In the genomic region with DNA sequence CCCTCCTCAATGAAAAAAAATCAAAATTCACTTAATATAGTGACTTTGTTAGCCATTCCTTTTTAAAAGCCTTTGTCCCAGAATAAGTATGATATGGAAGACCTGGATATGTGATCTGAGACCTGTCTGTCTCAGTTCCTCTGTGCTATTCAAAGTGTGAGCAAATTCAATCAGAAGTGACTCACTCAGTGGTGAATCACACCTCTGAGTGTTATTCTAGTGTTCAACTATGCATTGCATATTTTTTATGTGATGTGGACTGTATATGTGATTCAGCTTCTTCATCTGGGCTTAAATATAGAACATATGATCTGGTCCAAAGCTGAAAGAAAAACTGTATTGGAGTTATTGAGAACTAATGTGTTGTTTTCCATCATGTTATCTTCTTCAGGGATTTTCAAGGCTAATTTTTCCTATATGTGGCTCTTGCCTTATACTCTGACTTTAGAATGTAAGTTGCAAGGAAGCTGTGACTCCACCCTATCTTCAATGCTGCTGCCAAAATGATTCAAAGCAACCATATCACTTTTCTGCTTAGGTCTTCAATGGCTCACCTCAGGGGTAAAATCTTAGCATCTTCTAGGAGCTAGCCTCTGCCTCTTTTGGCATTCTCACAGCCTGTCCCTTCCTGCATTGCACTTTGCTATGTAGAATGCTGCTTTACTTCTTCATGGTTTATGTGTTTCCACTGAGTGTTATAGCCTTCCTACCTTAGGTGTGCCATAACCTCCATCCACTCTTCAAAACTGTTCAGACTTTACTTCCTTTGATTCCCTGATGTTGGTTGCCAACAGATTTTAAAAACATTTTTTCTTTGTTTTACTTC, we compare ENCODE assay signal across 1 cellular context.
TF ChIP-seq lines count a peak whose summit lies in the region.

No MANE protein-coding gene starts in this region.

TF ChIP-seq in HEK293, 187 proteins besides CTCF, POLR2A, EP300 and RAD21 (continued from another document):
- TF ChIP-seq, protein P1, sequence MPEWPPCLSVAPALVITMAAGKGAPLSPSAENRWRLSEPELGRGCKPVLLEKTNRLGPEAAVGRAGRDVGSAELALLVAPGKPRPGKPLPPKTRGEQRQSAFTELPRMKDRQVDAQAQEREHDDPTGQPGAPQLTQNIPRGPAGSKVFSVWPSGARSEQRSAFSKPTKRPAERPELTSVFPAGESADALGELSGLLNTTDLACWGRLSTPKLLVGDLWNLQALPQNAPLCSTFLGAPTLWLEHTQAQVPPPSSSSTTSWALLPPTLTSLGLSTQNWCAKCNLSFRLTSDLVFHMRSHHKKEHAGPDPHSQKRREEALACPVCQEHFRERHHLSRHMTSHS (tag by site-specific recombination; IDR thresholded peaks at IDR 0.05): no peak
- TF ChIP-seq, protein P2, sequence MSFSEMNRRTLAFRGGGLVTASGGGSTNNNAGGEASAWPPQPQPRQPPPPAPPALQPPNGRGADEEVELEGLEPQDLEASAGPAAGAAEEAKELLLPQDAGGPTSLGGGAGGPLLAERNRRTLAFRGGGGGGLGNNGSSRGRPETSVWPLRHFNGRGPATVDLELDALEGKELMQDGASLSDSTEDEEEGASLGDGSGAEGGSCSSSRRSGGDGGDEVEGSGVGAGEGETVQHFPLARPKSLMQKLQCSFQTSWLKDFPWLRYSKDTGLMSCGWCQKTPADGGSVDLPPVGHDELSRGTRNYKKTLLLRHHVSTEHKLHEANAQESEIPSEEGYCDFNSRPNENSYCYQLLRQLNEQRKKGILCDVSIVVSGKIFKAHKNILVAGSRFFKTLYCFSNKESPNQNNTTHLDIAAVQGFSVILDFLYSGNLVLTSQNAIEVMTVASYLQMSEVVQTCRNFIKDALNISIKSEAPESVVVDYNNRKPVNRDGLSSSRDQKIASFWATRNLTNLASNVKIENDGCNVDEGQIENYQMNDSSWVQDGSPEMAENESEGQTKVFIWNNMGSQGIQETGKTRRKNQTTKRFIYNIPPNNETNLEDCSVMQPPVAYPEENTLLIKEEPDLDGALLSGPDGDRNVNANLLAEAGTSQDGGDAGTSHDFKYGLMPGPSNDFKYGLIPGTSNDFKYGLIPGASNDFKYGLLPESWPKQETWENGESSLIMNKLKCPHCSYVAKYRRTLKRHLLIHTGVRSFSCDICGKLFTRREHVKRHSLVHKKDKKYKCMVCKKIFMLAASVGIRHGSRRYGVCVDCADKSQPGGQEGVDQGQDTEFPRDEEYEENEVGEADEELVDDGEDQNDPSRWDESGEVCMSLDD (tag by site-specific recombination; IDR thresholded peaks at IDR 0.05): no peak
- no peak for TF ChIP-seq GLI2 (tag by site-specific recombination; IDR thresholded peaks at IDR 0.05; ENCODE audit: borderline replicate concordance, low read depth)
- TF ChIP-seq ZNF654 (tag by site-specific recombination; IDR thresholded peaks at IDR 0.05; ENCODE audit: low read depth): 0 out of 2 replicates have a peak, but pooled peaks have one; percentile 3
- TF ChIP-seq ZNF658 (tag by site-specific recombination; IDR thresholded peaks at IDR 0.05): no peak
- no peak for TF ChIP-seq ZNF776 (tag by site-specific recombination; IDR thresholded peaks at IDR 0.05; ENCODE audit: borderline replicate concordance)
- peak; percentile 62 for TF ChIP-seq ZNF600 (tag by site-specific recombination; IDR thresholded peaks at IDR 0.05)
- TF ChIP-seq ZNF350 (tag by site-specific recombination; IDR thresholded peaks at IDR 0.05): no peak
- TF ChIP-seq ZIC2 (tag by site-specific recombination; IDR thresholded peaks at IDR 0.05): no peak
- no peak for TF ChIP-seq WT1 (tag by site-specific recombination; IDR thresholded peaks at IDR 0.05)
- TF ChIP-seq ZXDB (tag by site-specific recombination; IDR thresholded peaks at IDR 0.05): no peak
- TF ChIP-seq GLIS1 (tag by site-specific recombination; IDR thresholded peaks at IDR 0.05): no peak
- TF ChIP-seq HOXA7 (CRISPR knock-in tag; IDR thresholded peaks at IDR 0.05; ENCODE audit: borderline replicate concordance): no peak
- TF ChIP-seq YY2 (tag by site-specific recombination; IDR thresholded peaks at IDR 0.05): no peak
- TF ChIP-seq ZNF157 (tag by site-specific recombination; IDR thresholded peaks at IDR 0.05): no peak
- TF ChIP-seq ZFP37 (tag by site-specific recombination; IDR thresholded peaks at IDR 0.05): no peak
- no peak for TF ChIP-seq ZNF138 (tag by site-specific recombination; IDR thresholded peaks at IDR 0.05; ENCODE audit: borderline replicate concordance)
- no peak for TF ChIP-seq ZNF433 (tag by site-specific recombination; IDR thresholded peaks at IDR 0.05; ENCODE audit: low read depth)
- TF ChIP-seq RBAK (tag by site-specific recombination; IDR thresholded peaks at IDR 0.05): no peak
- TF ChIP-seq ZNF223 (tag by site-specific recombination; IDR thresholded peaks at IDR 0.05): no peak
- TF ChIP-seq ZNF114 (tag by site-specific recombination; IDR thresholded peaks at IDR 0.05): no peak
- TF ChIP-seq ZNF324 (tag by site-specific recombination; IDR thresholded peaks at IDR 0.05): no peak
- TF ChIP-seq ZNF140 (tag by site-specific recombination; IDR thresholded peaks at IDR 0.05): no peak
- TF ChIP-seq ZNF610 (tag by site-specific recombination; IDR thresholded peaks at IDR 0.05; ENCODE audit: borderline replicate concordance): no peak
- no peak for TF ChIP-seq YY1 (tag by site-specific recombination; IDR thresholded peaks at IDR 0.05)
- TF ChIP-seq, protein P3, sequence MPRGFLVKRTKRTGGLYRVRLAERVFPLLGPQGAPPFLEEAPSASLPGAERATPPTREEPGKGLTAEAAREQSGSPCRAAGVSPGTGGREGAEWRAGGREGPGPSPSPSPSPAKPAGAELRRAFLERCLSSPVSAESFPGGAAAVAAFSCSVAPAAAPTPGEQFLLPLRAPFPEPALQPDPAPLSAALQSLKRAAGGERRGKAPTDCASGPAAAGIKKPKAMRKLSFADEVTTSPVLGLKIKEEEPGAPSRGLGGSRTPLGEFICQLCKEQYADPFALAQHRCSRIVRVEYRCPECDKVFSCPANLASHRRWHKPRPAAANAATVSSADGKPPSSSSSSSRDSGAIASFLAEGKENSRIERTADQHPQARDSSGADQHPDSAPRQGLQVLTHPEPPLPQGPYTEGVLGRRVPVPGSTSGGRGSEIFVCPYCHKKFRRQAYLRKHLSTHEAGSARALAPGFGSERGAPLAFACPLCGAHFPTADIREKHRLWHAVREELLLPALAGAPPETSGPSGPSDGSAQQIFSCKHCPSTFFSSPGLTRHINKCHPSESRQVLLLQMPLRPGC (tag by site-specific recombination; IDR thresholded peaks at IDR 0.05): peak; percentile 60; the same call in 1 of the 2 replicates
- no peak for TF ChIP-seq ZNF239 (tag by site-specific recombination; IDR thresholded peaks at IDR 0.05)
- TF ChIP-seq ZNF354C (tag by site-specific recombination; IDR thresholded peaks at IDR 0.05; ENCODE audit: borderline replicate concordance, low read depth): no peak
- no peak for TF ChIP-seq MEIS1 (CRISPR knock-in tag; IDR thresholded peaks at IDR 0.05; ENCODE audit: borderline replicate concordance)
- TF ChIP-seq ZNF561 (tag by site-specific recombination; IDR thresholded peaks at IDR 0.05; ENCODE audit: borderline replicate concordance): no peak
- no peak for TF ChIP-seq ZNF626 (tag by site-specific recombination; IDR thresholded peaks at IDR 0.05)
- 0 out of 2 replicates have a peak, but pooled peaks have one; percentile 33 for TF ChIP-seq ZNF660 (tag by site-specific recombination; IDR thresholded peaks at IDR 0.05)
- TF ChIP-seq, protein P4, sequence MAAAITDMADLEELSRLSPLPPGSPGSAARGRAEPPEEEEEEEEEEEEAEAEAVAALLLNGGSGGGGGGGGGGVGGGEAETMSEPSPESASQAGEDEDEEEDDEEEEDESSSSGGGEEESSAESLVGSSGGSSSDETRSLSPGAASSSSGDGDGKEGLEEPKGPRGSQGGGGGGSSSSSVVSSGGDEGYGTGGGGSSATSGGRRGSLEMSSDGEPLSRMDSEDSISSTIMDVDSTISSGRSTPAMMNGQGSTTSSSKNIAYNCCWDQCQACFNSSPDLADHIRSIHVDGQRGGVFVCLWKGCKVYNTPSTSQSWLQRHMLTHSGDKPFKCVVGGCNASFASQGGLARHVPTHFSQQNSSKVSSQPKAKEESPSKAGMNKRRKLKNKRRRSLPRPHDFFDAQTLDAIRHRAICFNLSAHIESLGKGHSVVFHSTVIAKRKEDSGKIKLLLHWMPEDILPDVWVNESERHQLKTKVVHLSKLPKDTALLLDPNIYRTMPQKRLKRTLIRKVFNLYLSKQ (tag by site-specific recombination; IDR thresholded peaks at IDR 0.05; ENCODE audit: borderline replicate concordance): no peak
- TF ChIP-seq, protein P5, sequence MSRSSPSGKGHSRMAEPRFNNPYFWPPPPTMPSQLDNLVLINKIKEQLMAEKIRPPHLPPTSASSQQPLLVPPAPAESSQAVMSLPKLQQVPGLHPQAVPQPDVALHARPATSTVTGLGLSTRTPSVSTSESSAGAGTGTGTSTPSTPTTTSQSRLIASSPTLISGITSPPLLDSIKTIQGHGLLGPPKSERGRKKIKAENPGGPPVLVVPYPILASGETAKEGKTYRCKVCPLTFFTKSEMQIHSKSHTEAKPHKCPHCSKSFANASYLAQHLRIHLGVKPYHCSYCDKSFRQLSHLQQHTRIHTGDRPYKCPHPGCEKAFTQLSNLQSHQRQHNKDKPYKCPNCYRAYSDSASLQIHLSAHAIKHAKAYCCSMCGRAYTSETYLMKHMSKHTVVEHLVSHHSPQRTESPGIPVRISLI (tag by site-specific recombination; IDR thresholded peaks at IDR 0.05): peak; percentile 51; the same call in 1 of the 2 replicates
- TF ChIP-seq ZNF221 (tag by site-specific recombination; IDR thresholded peaks at IDR 0.05; ENCODE audit: borderline replicate concordance): no peak
- TF ChIP-seq, protein P6, sequence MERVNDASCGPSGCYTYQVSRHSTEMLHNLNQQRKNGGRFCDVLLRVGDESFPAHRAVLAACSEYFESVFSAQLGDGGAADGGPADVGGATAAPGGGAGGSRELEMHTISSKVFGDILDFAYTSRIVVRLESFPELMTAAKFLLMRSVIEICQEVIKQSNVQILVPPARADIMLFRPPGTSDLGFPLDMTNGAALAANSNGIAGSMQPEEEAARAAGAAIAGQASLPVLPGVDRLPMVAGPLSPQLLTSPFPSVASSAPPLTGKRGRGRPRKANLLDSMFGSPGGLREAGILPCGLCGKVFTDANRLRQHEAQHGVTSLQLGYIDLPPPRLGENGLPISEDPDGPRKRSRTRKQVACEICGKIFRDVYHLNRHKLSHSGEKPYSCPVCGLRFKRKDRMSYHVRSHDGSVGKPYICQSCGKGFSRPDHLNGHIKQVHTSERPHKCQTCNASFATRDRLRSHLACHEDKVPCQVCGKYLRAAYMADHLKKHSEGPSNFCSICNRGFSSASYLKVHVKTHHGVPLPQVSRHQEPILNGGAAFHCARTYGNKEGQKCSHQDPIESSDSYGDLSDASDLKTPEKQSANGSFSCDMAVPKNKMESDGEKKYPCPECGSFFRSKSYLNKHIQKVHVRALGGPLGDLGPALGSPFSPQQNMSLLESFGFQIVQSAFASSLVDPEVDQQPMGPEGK (tag by site-specific recombination; IDR thresholded peaks at IDR 0.05): no peak
- TF ChIP-seq, protein P7, sequence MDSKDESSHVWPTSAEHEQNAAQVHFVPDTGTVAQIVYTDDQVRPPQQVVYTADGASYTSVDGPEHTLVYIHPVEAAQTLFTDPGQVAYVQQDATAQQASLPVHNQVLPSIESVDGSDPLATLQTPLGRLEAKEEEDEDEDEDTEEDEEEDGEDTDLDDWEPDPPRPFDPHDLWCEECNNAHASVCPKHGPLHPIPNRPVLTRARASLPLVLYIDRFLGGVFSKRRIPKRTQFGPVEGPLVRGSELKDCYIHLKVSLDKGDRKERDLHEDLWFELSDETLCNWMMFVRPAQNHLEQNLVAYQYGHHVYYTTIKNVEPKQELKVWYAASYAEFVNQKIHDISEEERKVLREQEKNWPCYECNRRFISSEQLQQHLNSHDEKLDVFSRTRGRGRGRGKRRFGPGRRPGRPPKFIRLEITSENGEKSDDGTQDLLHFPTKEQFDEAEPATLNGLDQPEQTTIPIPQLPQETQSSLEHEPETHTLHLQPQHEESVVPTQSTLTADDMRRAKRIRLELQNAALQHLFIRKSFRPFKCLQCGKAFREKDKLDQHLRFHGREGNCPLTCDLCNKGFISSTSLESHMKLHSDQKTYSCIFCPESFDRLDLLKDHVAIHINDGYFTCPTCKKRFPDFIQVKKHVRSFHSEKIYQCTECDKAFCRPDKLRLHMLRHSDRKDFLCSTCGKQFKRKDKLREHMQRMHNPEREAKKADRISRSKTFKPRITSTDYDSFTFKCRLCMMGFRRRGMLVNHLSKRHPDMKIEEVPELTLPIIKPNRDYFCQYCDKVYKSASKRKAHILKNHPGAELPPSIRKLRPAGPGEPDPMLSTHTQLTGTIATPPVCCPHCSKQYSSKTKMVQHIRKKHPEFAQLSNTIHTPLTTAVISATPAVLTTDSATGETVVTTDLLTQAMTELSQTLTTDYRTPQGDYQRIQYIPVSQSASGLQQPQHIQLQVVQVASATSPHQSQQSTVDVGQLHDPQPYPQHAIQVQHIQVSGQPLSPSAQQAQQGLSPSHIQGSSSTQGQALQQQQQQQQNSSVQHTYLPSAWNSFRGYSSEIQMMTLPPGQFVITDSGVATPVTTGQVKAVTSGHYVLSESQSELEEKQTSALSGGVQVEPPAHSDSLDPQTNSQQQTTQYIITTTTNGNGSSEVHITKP (tag by site-specific recombination; IDR thresholded peaks at IDR 0.05): no peak
- TF ChIP-seq ZNF830 (tag by site-specific recombination; IDR thresholded peaks at IDR 0.05; ENCODE audit: low read depth): no peak
- TF ChIP-seq ZNF404 (tag by site-specific recombination; IDR thresholded peaks at IDR 0.05): no peak
- no peak for TF ChIP-seq SCRT1 (tag by site-specific recombination; IDR thresholded peaks at IDR 0.05; ENCODE audit: borderline replicate concordance)
- TF ChIP-seq ZNF391 (tag by site-specific recombination; IDR thresholded peaks at IDR 0.05; ENCODE audit: borderline replicate concordance, low read depth): no peak
- 0 out of 2 replicates have a peak, but pooled peaks have one; percentile 26 for TF ChIP-seq ZNF366 (tag by site-specific recombination; conservative IDR thresholded peaks at IDR 0.05)
- TF ChIP-seq ZNF302 (tag by site-specific recombination; IDR thresholded peaks at IDR 0.05; ENCODE audit: low read depth): no peak
